ENCODE assay signal across 27 cellular contexts in genomic region chr2:106342801-106343200, GRCh38.
DNase-seq lines count a peak whose midpoint lies in the region; ATAC-seq, FAIRE-seq and TF ChIP-seq lines count a peak whose summit lies in the region.
"Had no signal": no experiment of that assay in that cellular context is flagged by ENCODE, and none has a peak within 500 bp of the region (broad histone marks: within the 10 kb centered on the region; RNA-seq: fewer than 3 reads in every experiment).

No MANE protein-coding gene starts in this region.

- no peak overlapping the region for H3K27ac ChIP-seq in SK-N-MC
- H3K27ac ChIP-seq in testis, result no peak overlapping the region
- H3K27ac ChIP-seq: 22Rv1 had no signal

- H3K4me1 ChIP-seq in mucosa of descending colon (ENCODE audit: low read depth) (peaks cover 9% of the 10 kb centered on the region), testis (peaks cover 5% of the 10 kb centered on the region)
- H3K4me1 ChIP-seq: BE2C had no signal

- H3K9me3 ChIP-seq in SK-N-MC (ENCODE audit: low read depth, low read length), result no peaks in the 10 kb centered on the region
- H3K9me3 ChIP-seq in mucosa of descending colon, result no peaks in the 10 kb centered on the region
- no peaks in the 10 kb centered on the region for H3K9me3 ChIP-seq in testis
- H3K9me3 ChIP-seq: BE2C, MG63 had no signal

- TF ChIP-seq POLR2A in testis (IDR thresholded peaks at IDR 0.05), result no peak

- 75 to 79% methylated on average over 25 to 27 of the region's 27 CpGs for WGBS in testis, 2 donors

- no peak overlapping the region for H3K9ac ChIP-seq in SK-N-MC (ENCODE audit: insufficient read length)

- TF ChIP-seq CTCF in mucosa of descending colon (IDR thresholded peaks at IDR 0.05), result no peak
- TF ChIP-seq CTCF in testis (IDR thresholded peaks at IDR 0.05), result no peak

- peak overlapping the region; percentile 72 for H3K4me3 ChIP-seq in SK-N-MC
- no peak overlapping the region for H3K4me3 ChIP-seq in mucosa of descending colon
- no peak overlapping the region for H3K4me3 ChIP-seq in testis
- H3K4me3 ChIP-seq: GM12878, MG63 had no signal

- H3K36me3 ChIP-seq in SK-N-MC (ENCODE audit: insufficient read depth, low read length) (no peaks in the 10 kb centered on the region), mucosa of descending colon (ENCODE audit: low read depth) (no peaks in the 10 kb centered on the region), testis (ENCODE audit: low read depth, missing control alignments) (no peaks in the 10 kb centered on the region)
- H3K36me3 ChIP-seq: BE2C, MG63 had no signal

- peak; percentile 41 for DNase-seq in DMS 273 (lab: John Stamatoyannopoulos, UW; ENCODE audit: unreplicated experiment)
- no peak for DNase-seq in DMS 273 treated with DMSO at 0.1 percent for 48 hours (lab: John Stamatoyannopoulos, UW)
- DNase-seq in SK-N-MC (ENCODE audit: low read depth, low spot score), result no peak
- DNase-seq in mucosa of descending colon, result peak; percentile 60 to 71 (median 70)
- DNase-seq in frontal cortex (ENCODE audit: low spot score in 2 of 2), result no peak
- no peak for DNase-seq in testis
- DNase-seq: ACHN, BE2C, DMS53, EL, GDM1, IMR-90, KG1, MG63, NCI-H1417, NCI-H1694, NCI-H2029 treated with DMSO at 0.1 percent for 48 hours, NCI-H446 treated with DMSO at 0.1 percent for 48 hours, NCI-H526, OCI-M1 had no signal

- H3K27me3 ChIP-seq in testis, result no peaks in the 10 kb centered on the region
- H3K27me3 ChIP-seq: BE2C, MG63 had no signal

- no peak for FAIRE-seq in frontal cortex (lab: Jason Lieb, UNC)
- FAIRE-seq: GM12878, H54, RCC 7860 had no signal

- intact Hi-C loops in mucosa of descending colon (cut with DNase I, micrococcal nuclease) (no loop called here), testis (cut with DNase I; ENCODE audit: low total_unique reads) (no loop called here)

- ATAC-seq in mucosa of descending colon, result peak; percentile 89
- ATAC-seq in GM19463 (IDR thresholded peaks at IDR 0.05; ENCODE audit: unreplicated experiment), result no peak
- no peak for ATAC-seq in GM21717 (IDR thresholded peaks at IDR 0.05; ENCODE audit: unreplicated experiment)
- ATAC-seq: GM12878, SK-N-SH treated with all-trans-retinoic acid at 6 μM for 48 hours had no signal

Comparison
In these comparisons a context has a peak if more than half of its experiments do, and no peak if none do; other contexts are left out.
1. DNase-seq: peak in DMS 273 (single experiment) and mucosa of descending colon (3 of 3); none in DMS 273 treated with DMSO at 0.1 percent for 48 hours (single experiment), SK-N-MC (single experiment), frontal cortex (0 of 2) and testis (single experiment).